11 cellular contexts compared by ENCODE assay signal in genomic region chr1:201715801-201716741, GRCh38.
DNase-seq lines count a peak whose midpoint lies in the region; ATAC-seq and TF ChIP-seq lines count a peak whose summit lies in the region.
"Had no signal": no experiment of that assay in that cellular context is flagged by ENCODE, and none has a peak within 500 bp of the region (broad histone marks: within the 10 kb centered on the region; RNA-seq: fewer than 3 reads in every experiment).

No MANE protein-coding gene starts in this region.

- in situ Hi-C loops in GM13976 (cut with MboI; ENCODE audit: low sequenced_read_pairs, unreplicated experiment) (loop anchor here (10.0 kb wide), 1 partner anchor 69 kb away; no protein-coding TSS in a partner anchor), G401 (cut with HindIII; ENCODE audit: low sequenced_read_pairs) (loop anchor here (5.0 kb wide), 1 partner anchor 36 kb away; no protein-coding TSS in a partner anchor)

- H3K4me1 ChIP-seq in duodenal mucosa (ENCODE audit: control insufficient read depth in 1 of 2, insufficient read depth in 2 of 2, low read length in 2 of 2) (peaks cover 54 to 56% of the 10 kb centered on the region in 2 donors), psoas muscle (peaks cover 66% of the 10 kb centered on the region)

- intact Hi-C loops in psoas muscle (cut with DNase I) = no loop called here

- no peaks in the 10 kb centered on the region for H3K27me3 Mint-ChIP-seq in mesothelial cell of epicardium (ENCODE audit: low read depth)
- H3K27me3 Mint-ChIP-seq: activated naive CD4-positive, alpha-beta T cell treated with anti-CD3 and anti-CD28 coated beads, Interleukin-2, amount 50 U/mL, for 24 hours had no signal

- H3K27me3 ChIP-seq in duodenal mucosa (ENCODE audit: control insufficient read depth in 1 of 2, insufficient read depth in 2 of 2, low read length in 2 of 2) = no peaks in the 10 kb centered on the region
- no peaks in the 10 kb centered on the region for H3K27me3 ChIP-seq in psoas muscle (ENCODE audit: insufficient read depth in 3 of 3, low read length in 2 of 3)

- H3K4me3 ChIP-seq in duodenal mucosa (ENCODE audit: low read depth in 1 of 2, low read length in 2 of 2) (no peak overlapping the region), psoas muscle (no peak overlapping the region)

- no peak for ATAC-seq in psoas muscle

- H3K36me3 ChIP-seq in duodenal mucosa (ENCODE audit: control insufficient read depth in 1 of 2, insufficient read depth in 2 of 2, low read length in 2 of 2) = no peaks in the 10 kb centered on the region
- H3K36me3 ChIP-seq in psoas muscle (ENCODE audit: insufficient read depth in 1 of 2, low read depth in 1 of 2) = no peaks in the 10 kb centered on the region

- DNase-seq in GM13976 (ENCODE audit: low spot score) = peak; percentile 56
- DNase-seq in NOMO-1 treated with dmso at 0.1 percent for 144 hours (lab: John Stamatoyannopoulos, UW; ENCODE audit: unreplicated experiment) = peak; percentile 95
- DNase-seq in psoas muscle = no peak
- DNase-seq in G401 (ENCODE audit: low spot score) = no peak
- no peak for DNase-seq in occipital lobe (lab: John Stamatoyannopoulos, UW)
- DNase-seq in GM03348 (ENCODE audit: low spot score) = no peak
- DNase-seq in mesothelial cell of epicardium (ENCODE audit: low spot score in 2 of 2, unreplicated experiment in 2 of 2) = no peak
- DNase-seq: DMS53; stimulated activated CD4-positive, alpha-beta T cell treated with anti-CD3 and anti-CD28 coated beads, Interleukin-4, amount 100 ng/mL, for 4 hours had no signal

- H3K4me3 Mint-ChIP-seq in mesothelial cell of epicardium = no peak overlapping the region
- H3K4me3 Mint-ChIP-seq: activated naive CD4-positive, alpha-beta T cell treated with anti-CD3 and anti-CD28 coated beads, Interleukin-2, amount 50 U/mL, for 24 hours had no signal

- H3K27ac Mint-ChIP-seq in mesothelial cell of epicardium = no peak overlapping the region
- H3K27ac Mint-ChIP-seq: activated naive CD4-positive, alpha-beta T cell treated with anti-CD3 and anti-CD28 coated beads, Interleukin-2, amount 50 U/mL, for 24 hours had no signal

- H3K36me3 Mint-ChIP-seq in mesothelial cell of epicardium = peaks cover 16% of the 10 kb centered on the region
- H3K36me3 Mint-ChIP-seq: activated naive CD4-positive, alpha-beta T cell treated with anti-CD3 and anti-CD28 coated beads, Interleukin-2, amount 50 U/mL, for 24 hours had no signal

- WGBS in psoas muscle, 3 donors = 61 to 74% (median 69%) methylated on average over 11 of the region's 11 CpGs

- TF ChIP-seq CTCF in GM13976 (IDR thresholded peaks at IDR 0.05; ENCODE audit: borderline replicate concordance, control extremely low read depth, extremely low read depth, insufficient read depth, missing control alignments) (no peak), psoas muscle (IDR thresholded peaks at IDR 0.05) (no peak), mesothelial cell of epicardium (IDR thresholded peaks at IDR 0.05; ENCODE audit: unreplicated experiment) (no peak)

- H3K9ac ChIP-seq in duodenal mucosa (ENCODE audit: low read depth in 1 of 2, low read length in 2 of 2) = no peak overlapping the region

- no peaks in the 10 kb centered on the region for H3K9me3 Mint-ChIP-seq in mesothelial cell of epicardium
- H3K9me3 Mint-ChIP-seq: activated naive CD4-positive, alpha-beta T cell treated with anti-CD3 and anti-CD28 coated beads, Interleukin-2, amount 50 U/mL, for 24 hours had no signal

- H3K27ac ChIP-seq in duodenal mucosa (ENCODE audit: low read depth, low read length) (peak overlapping the region; percentile 74), psoas muscle (peak overlapping the region; percentile 72)

- no peaks in the 10 kb centered on the region for H3K9me3 ChIP-seq in duodenal mucosa (ENCODE audit: control insufficient read depth in 1 of 2, low read length in 2 of 2)
- no peaks in the 10 kb centered on the region for H3K9me3 ChIP-seq in psoas muscle

- peaks cover 28% of the 10 kb centered on the region for H3K4me1 Mint-ChIP-seq in mesothelial cell of epicardium
- H3K4me1 Mint-ChIP-seq: activated naive CD4-positive, alpha-beta T cell treated with anti-CD3 and anti-CD28 coated beads, Interleukin-2, amount 50 U/mL, for 24 hours had no signal

Comparison
In these comparisons a context has a peak if more than half of its experiments do, and no peak if none do; other contexts are left out.
1. DNase-seq: peak in GM13976 (single experiment) and NOMO-1 treated with dmso at 0.1 percent for 144 hours (single experiment); none in psoas muscle (0 of 2), G401 (single experiment), occipital lobe (single experiment), GM03348 (single experiment) and mesothelial cell of epicardium (0 of 2).